In genomic region chr22:44603774-44604173, GRCh38 we compare ENCODE assay signal across 13 cellular contexts.
A peak's percentile ranks its signal among the peaks of the same experiment; 100 is the strongest.
DNase-seq lines count a peak whose midpoint lies in the region; ATAC-seq lines count a peak whose summit lies in the region.
"Had no signal": no experiment of that assay in that cellular context is flagged by ENCODE, and none has a peak within 500 bp of the region (broad histone marks: within the 10 kb centered on the region; RNA-seq: fewer than 3 reads in every experiment).

No MANE protein-coding gene starts in this region.

- DNase-seq in SIG-M5 treated with dmso at 0.1 percent for 504 hours (lab: John Stamatoyannopoulos, UW; ENCODE audit: unreplicated experiment), result peak; percentile 84
- no peak for DNase-seq in SIG-M5 (lab: John Stamatoyannopoulos, UW)
- DNase-seq in RPMI7951 (ENCODE audit: low read depth), result peak; percentile 41
- DNase-seq in iris pigment epithelial cell (ENCODE audit: low read depth), result peak; percentile 20
- no peak for DNase-seq in LoVo (ENCODE audit: low spot score)
- DNase-seq in NCI-H187 treated with DMSO at 0.1 percent for 48 hours (lab: John Stamatoyannopoulos, UW), result no peak
- DNase-seq in NCI-H1105 treated with DMSO at 0.1 percent for 48 hours (lab: John Stamatoyannopoulos, UW), result no peak
- DNase-seq: NCI-H1092 treated with DMSO at 0.1 percent for 48 hours, NCI-H187, NCI-H446 treated with DMSO at 0.1 percent for 48 hours, NCI-H748 treated with DMSO at 0.1 percent for 48 hours, RPMI8226 had no signal

- ATAC-seq in HG03342 (IDR thresholded peaks at IDR 0.05; ENCODE audit: unreplicated experiment), result no peak

Comparison
In these comparisons a context has a peak if more than half of its experiments do, and no peak if none do; other contexts are left out.
1. DNase-seq: peak in SIG-M5 treated with dmso at 0.1 percent for 504 hours (single experiment), RPMI7951 (single experiment) and iris pigment epithelial cell (single experiment); none in SIG-M5 (single experiment), LoVo (single experiment), NCI-H187 treated with DMSO at 0.1 percent for 48 hours (single experiment) and NCI-H1105 treated with DMSO at 0.1 percent for 48 hours (single experiment).